In the genomic region with DNA sequence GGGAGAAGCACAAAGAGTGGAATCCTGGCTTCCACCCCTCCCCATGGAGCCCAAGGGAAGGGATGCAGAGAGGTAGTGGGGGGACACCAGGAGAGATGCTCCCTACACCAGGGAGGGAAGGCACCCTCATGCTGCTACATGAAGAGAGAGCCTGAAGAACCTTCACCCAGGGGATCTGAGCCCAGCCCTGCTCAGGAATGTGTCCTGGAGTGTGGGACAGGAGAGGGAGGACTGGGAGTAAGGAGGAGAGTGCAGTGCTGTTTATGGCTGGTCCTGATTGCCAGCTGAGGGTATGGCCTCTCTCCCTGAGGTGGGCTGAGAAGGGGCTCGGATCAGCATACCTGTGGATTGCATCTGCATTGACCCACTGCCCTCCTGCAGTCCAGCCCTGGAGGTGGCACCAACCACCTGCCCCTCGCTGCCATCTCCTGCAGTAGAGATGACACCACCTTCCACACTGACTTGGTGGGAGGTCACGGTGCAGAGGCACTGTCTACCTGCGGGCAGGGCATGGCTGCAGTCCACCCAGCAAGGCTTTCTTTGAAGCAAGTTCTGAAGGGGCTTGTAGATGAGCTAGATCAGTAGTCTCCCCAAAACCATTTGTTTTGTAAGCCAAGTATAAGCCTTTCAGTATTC, we compare ENCODE assay signal across 16 cellular contexts.
"Had no signal": no experiment of that assay in that cellular context is flagged by ENCODE, and none has a peak within 500 bp of the region (broad histone marks: within the 10 kb centered on the region; RNA-seq: fewer than 3 reads in every experiment).

No MANE protein-coding gene starts in this region.

- H3K9me3 ChIP-seq: esophagus muscularis mucosa, prostate gland, right atrium auricular region had no signal

- H3K27me3 ChIP-seq: esophagus muscularis mucosa, right atrium auricular region had no signal

- H3K36me3 Mint-ChIP-seq: activated naive CD4-positive, alpha-beta T cell treated with anti-CD3 and anti-CD28 coated beads, Interleukin-2, amount 10 ng/mL, durations not matched to agents 7 days and 5 days had no signal

- H3K4me1 Mint-ChIP-seq: activated naive CD4-positive, alpha-beta T cell treated with anti-CD3 and anti-CD28 coated beads, Interleukin-2, amount 10 ng/mL, durations not matched to agents 7 days and 5 days; stimulated activated naive CD8-positive, alpha-beta T cell treated with anti-CD3 and anti-CD28 coated beads, Interleukin-15, amount 100 ng/mL, for 72 hours had no signal

- H3K36me3 ChIP-seq: esophagus muscularis mucosa, prostate gland, right atrium auricular region had no signal

- H3K27ac Mint-ChIP-seq: activated naive CD4-positive, alpha-beta T cell treated with anti-CD3 and anti-CD28 coated beads, Interleukin-2, amount 10 ng/mL, durations not matched to agents 7 days and 5 days; dendritic cell treated with granulocyte-macrophage colony-stimulating factor and Interleukin-4, amounts not matched to agents 40 ng/mL and 50 ng/mL, for 4 days; T-helper 1 cell treated with Interleukin-12 subunit alpha and Interleukin-12 subunit beta and Interleukin-4 antibody, amounts not matched to agents 30 μg/mL and 1 μg/mL, for 36 hours had no signal

- DNase-seq: activated CD4-positive, alpha-beta T cell treated with anti-CD3 and anti-CD28 coated beads, Interleukin-2, amount 50 U/mL, for 1 hour; activated CD4-positive, CD25-positive, alpha-beta regulatory T cell treated with anti-CD3 and anti-CD28 coated beads, Interleukin-2, amount 50 U/mL, for 72 hours; activated CD8-positive, alpha-beta memory T cell treated with anti-CD3 and anti-CD28 coated beads, Interleukin-2, amount 50 U/mL, for 4 hours; activated naive CD4-positive, alpha-beta T cell treated with anti-CD3 and anti-CD28 coated beads, Interleukin-2, amount 10 ng/mL, durations not matched to agents 7 days and 5 days; activated T-cell treated with anti-CD3 and anti-CD28 coated beads, Interleukin-2, amount 50 U/mL, for 4 hours; cerebellar nuclear complex; effector memory CD4-positive, alpha-beta T cell; left cardiac atrium; midbrain; stimulated activated naive CD8-positive, alpha-beta T cell treated with anti-CD3 and anti-CD28 coated beads, Interleukin-15, amount 100 ng/mL, for 72 hours had no signal

- H3K9me3 Mint-ChIP-seq: activated naive CD4-positive, alpha-beta T cell treated with anti-CD3 and anti-CD28 coated beads, Interleukin-2, amount 10 ng/mL, durations not matched to agents 7 days and 5 days; activated T-cell treated with anti-CD3 and anti-CD28 coated beads, Interleukin-2, amount 50 U/mL, for 4 hours; dendritic cell treated with granulocyte-macrophage colony-stimulating factor and Interleukin-4, amounts not matched to agents 40 ng/mL and 50 ng/mL, for 4 days; neural crest cell; stimulated activated naive CD8-positive, alpha-beta T cell treated with anti-CD3 and anti-CD28 coated beads, Interleukin-15, amount 100 ng/mL, for 72 hours; T-helper 1 cell treated with Interleukin-12 subunit alpha and Interleukin-12 subunit beta and Interleukin-4 antibody, amounts not matched to agents 30 μg/mL and 1 μg/mL, for 36 hours had no signal

- H3K4me3 ChIP-seq: esophagus muscularis mucosa, prostate gland, right atrium auricular region had no signal

- H3K27ac ChIP-seq: esophagus muscularis mucosa, prostate gland, right atrium auricular region had no signal

- H3K4me1 ChIP-seq: prostate gland, right atrium auricular region had no signal

- H3K27me3 Mint-ChIP-seq: stimulated activated naive CD8-positive, alpha-beta T cell treated with anti-CD3 and anti-CD28 coated beads, Interleukin-15, amount 100 ng/mL, for 72 hours had no signal

- H3K4me3 Mint-ChIP-seq: activated naive CD4-positive, alpha-beta T cell treated with anti-CD3 and anti-CD28 coated beads, Interleukin-2, amount 10 ng/mL, durations not matched to agents 7 days and 5 days; activated T-cell treated with anti-CD3 and anti-CD28 coated beads, Interleukin-2, amount 50 U/mL, for 4 hours; dendritic cell treated with granulocyte-macrophage colony-stimulating factor and Interleukin-4, amounts not matched to agents 40 ng/mL and 50 ng/mL, for 4 days; neural crest cell; stimulated activated naive CD8-positive, alpha-beta T cell treated with anti-CD3 and anti-CD28 coated beads, Interleukin-15, amount 100 ng/mL, for 72 hours; T-helper 1 cell treated with Interleukin-12 subunit alpha and Interleukin-12 subunit beta and Interleukin-4 antibody, amounts not matched to agents 30 μg/mL and 1 μg/mL, for 36 hours had no signal
